Comparison of ENCODE assay signal across 1 cellular context in the genomic region with DNA sequence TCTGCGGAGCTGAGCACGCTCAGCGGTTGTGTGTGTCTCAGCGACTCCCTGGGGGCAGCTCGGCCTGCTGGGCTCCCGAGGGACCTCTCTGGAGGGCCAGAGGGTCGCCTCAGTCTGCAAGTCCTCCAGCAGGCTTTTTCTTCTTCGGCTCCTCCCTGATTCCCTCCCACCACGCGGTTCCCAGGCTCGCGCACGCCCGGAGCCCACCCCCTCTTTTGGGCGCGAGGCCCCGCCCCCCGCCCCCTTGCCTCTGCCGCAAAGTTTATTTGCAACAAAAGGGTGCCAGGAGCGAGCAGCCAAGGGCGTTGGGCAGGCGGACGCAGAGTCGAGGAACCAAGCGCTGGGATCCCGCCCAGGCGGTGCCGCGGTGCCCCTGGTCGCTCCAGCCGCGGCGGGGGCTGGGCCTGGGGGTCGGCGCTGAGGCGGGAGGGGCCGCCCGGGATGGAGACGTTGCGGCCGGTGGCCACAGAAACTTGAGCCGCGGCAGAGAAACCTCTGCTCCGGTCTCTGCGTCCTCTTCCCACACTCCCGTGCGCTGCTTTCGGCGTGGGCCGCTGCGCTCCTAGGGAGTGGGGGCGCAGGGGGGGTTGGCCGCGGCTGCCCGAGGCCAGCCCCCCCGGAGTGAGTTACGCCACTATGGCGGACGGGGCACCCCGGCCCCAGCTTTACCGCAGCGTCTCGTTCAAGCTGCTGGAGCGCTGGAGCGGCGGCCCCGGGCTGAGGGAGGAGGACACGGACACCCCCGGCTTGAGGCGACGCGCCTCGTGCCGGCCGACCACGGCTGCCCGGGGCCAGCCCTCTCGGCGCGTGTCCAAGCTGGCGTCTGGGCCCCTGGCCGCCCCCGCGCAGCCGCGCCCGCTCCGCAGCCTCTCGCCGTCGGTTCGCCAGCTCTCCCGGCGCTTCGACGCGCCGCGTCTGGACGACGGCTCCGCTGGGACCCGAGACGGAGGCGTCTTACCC.
A peak's percentile ranks its signal among the peaks of the same experiment; 100 is the strongest.
TF ChIP-seq lines count a peak whose summit lies in the region.

A gene with protein sequence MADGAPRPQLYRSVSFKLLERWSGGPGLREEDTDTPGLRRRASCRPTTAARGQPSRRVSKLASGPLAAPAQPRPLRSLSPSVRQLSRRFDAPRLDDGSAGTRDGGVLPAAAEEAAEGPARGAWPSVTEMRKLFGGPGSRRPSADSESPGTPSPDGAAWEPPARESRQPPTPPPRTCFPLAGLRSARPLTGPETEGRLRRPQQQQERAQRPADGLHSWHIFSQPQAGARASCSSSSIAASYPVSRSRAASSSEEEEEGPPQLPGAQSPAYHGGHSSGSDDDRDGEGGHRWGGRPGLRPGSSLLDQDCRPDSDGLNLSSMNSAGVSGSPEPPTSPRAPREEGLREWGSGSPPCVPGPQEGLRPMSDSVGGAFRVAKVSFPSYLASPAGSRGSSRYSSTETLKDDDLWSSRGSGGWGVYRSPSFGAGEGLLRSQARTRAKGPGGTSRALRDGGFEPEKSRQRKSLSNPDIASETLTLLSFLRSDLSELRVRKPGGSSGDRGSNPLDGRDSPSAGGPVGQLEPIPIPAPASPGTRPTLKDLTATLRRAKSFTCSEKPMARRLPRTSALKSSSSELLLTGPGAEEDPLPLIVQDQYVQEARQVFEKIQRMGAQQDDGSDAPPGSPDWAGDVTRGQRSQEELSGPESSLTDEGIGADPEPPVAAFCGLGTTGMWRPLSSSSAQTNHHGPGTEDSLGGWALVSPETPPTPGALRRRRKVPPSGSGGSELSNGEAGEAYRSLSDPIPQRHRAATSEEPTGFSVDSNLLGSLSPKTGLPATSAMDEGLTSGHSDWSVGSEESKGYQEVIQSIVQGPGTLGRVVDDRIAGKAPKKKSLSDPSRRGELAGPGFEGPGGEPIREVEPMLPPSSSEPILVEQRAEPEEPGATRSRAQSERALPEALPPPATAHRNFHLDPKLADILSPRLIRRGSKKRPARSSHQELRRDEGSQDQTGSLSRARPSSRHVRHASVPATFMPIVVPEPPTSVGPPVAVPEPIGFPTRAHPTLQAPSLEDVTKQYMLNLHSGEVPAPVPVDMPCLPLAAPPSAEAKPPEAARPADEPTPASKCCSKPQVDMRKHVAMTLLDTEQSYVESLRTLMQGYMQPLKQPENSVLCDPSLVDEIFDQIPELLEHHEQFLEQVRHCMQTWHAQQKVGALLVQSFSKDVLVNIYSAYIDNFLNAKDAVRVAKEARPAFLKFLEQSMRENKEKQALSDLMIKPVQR (N-terminal part only) (plus strand): TSS at position 274 of the 960 bp plus-strand sequence. CDS start 363 bp downstream, at position 637.

TF ChIP-seq in HepG2, 621 proteins besides CTCF, POLR2A, EP300 and RAD21 (continued from another document and continues in another):
- TF ChIP-seq THAP9 (CRISPR knock-in tag; IDR thresholded peaks at IDR 0.05; ENCODE audit: borderline replicate concordance) (no peak; the same call in 1 of the 2 replicates), NFE2L2 (IDR thresholded peaks at IDR 0.05; ENCODE audit: low read length) (no peak), AGO1 (IDR thresholded peaks at IDR 0.05; ENCODE audit: low read depth, low read length, poor library complexity, severe bottlenecking) (no peak), TRAFD1 (CRISPR knock-in tag; IDR thresholded peaks at IDR 0.05; ENCODE audit: borderline replicate concordance) (no peak), NFKB2 (CRISPR knock-in tag; IDR thresholded peaks at IDR 0.05; ENCODE audit: borderline replicate concordance) (peak; percentile 29; the same call in 1 of the 2 replicates), ZNF788 (CRISPR knock-in tag; IDR thresholded peaks at IDR 0.05; ENCODE audit: borderline replicate concordance) (no peak; the same call in 1 of the 2 replicates), SIX1 (CRISPR knock-in tag; IDR thresholded peaks at IDR 0.05; ENCODE audit: borderline replicate concordance) (no peak), ZNF614 (CRISPR knock-in tag; IDR thresholded peaks at IDR 0.05; ENCODE audit: borderline replicate concordance) (no peak; the same call in 1 of the 2 replicates), GATAD2A (CRISPR knock-in tag; IDR thresholded peaks at IDR 0.05) (no peak; the same call in 1 of the 2 replicates), ZNF263 (CRISPR knock-in tag; IDR thresholded peaks at IDR 0.05) (no peak; the same call in none of the 2 replicates), RARA (CRISPR knock-in tag; IDR thresholded peaks at IDR 0.05) (no peak), ZNF17 (CRISPR knock-in tag; IDR thresholded peaks at IDR 0.05) (no peak), GPBP1L1 (CRISPR knock-in tag; IDR thresholded peaks at IDR 0.05) (no peak), IRX3 (CRISPR knock-in tag; IDR thresholded peaks at IDR 0.05; ENCODE audit: borderline replicate concordance, low read depth) (no peak), FOXP1 (IDR thresholded peaks at IDR 0.05) (no peak), FOXP1 (CRISPR knock-in tag; IDR thresholded peaks at IDR 0.05) (no peak), ZFY (CRISPR knock-in tag; IDR thresholded peaks at IDR 0.05) (no peak; the same call in 1 of the 2 replicates), ZBTB7A (CRISPR knock-in tag; IDR thresholded peaks at IDR 0.05) (peak; percentile 80), ZNF260 (CRISPR knock-in tag; IDR thresholded peaks at IDR 0.05; ENCODE audit: borderline replicate concordance, low read depth) (no peak), ZFP90 (CRISPR knock-in tag; IDR thresholded peaks at IDR 0.05; ENCODE audit: borderline replicate concordance) (peak; percentile 78; the same call in 1 of the 2 replicates), ETS1 (CRISPR knock-in tag; IDR thresholded peaks at IDR 0.05) (no peak), E2F2 (CRISPR knock-in tag; IDR thresholded peaks at IDR 0.05; ENCODE audit: borderline replicate concordance) (no peak), ESRRA (CRISPR knock-in tag; IDR thresholded peaks at IDR 0.05; ENCODE audit: low read depth) (no peak), ZNF275 (CRISPR knock-in tag; IDR thresholded peaks at IDR 0.05; ENCODE audit: borderline replicate concordance) (no peak), FOXO4 (CRISPR knock-in tag; conservative IDR thresholded peaks at IDR 0.05) (0 out of 2 replicates have a peak, but pooled peaks have one; percentile 50), ZNF224 (CRISPR knock-in tag; IDR thresholded peaks at IDR 0.05) (no peak), PAWR (CRISPR knock-in tag; IDR thresholded peaks at IDR 0.05; ENCODE audit: borderline replicate concordance) (no peak), ZMYM2 (CRISPR knock-in tag; IDR thresholded peaks at IDR 0.05) (no peak), SP2 (CRISPR knock-in tag; IDR thresholded peaks at IDR 0.05) (no peak), JUNB (CRISPR knock-in tag; IDR thresholded peaks at IDR 0.05; ENCODE audit: borderline replicate concordance) (no peak), SIN3B (IDR thresholded peaks at IDR 0.05; ENCODE audit: low read length) (no peak)
- TF ChIP-seq, protein P1, sequence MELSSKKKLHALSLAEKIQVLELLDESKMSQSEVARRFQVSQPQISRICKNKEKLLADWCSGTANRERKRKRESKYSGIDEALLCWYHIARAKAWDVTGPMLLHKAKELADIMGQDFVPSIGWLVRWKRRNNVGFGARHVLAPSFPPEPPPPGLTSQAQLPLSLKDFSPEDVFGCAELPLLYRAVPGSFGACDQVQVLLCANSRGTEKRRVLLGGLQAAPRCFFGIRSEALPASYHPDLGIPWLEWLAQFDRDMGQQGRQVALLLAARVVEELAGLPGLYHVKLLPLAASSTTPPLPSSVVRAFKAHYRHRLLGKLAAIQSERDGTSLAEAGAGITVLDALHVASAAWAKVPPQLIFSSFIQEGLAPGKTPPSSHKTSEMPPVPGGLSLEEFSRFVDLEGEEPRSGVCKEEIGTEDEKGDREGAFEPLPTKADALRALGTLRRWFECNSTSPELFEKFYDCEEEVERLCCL (CRISPR knock-in tag; IDR thresholded peaks at IDR 0.05; ENCODE audit: borderline replicate concordance): no peak
- TF ChIP-seq, protein P2, sequence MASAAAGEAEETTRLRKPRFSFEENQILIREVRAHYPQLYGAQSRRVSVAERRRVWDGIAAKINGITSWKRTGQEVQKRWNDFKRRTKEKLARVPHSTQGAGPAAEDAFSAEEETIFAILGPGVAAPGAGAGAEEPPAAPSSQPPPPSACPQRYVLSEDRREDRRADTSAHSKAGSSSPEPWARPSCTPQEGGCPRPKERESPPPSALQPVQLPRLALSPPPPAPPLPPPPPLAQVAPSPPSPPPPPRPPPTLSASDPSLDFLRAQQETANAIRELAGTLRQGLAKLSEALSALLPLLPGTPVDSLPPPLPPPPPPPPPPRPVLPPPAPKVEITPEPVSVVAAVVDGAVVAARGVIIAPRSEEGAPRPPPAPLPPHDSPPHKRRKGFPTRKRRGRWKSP (CRISPR knock-in tag; IDR thresholded peaks at IDR 0.05): no peak
